ENCODE assay signal across 7 cellular contexts in the genomic region with DNA sequence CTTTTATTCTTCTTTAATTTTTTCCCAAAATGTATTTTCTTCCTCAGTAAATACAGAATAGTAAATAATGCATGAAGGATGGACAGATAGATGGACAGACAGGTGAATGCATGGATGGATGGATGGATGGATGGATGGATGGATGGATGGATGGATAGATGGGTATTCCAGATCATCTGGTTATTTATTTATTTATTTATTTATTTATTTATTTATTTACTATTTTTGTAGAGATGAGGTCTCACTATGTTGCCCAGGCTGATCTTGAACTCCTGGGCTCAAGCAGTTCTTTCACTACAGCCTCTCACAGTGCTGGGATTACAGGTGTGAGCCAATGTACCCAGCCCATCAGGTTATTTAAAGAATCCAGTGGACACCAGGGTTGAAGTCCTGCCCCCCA. TPM values are rescaled to one million over a fixed set of nuclear protein-coding genes. Genes with fewer than 3 reads are reported as not detected.
"Had no signal": no experiment of that assay in that cellular context is flagged by ENCODE, and none has a peak within 500 bp of the region (broad histone marks: within the 10 kb centered on the region; RNA-seq: fewer than 3 reads in every experiment).

No MANE protein-coding gene starts in this region.

RNA-seq across cellular contexts. Expression of gene CNGB1, which starts 53.0 kb away (rescaled TPM):
- total RNA-seq: OCI-LY7, Right ventricle myocardium inferior, Right ventricle myocardium superior, RPMI7951, SJCRH30, SK-MEL-5, T-cell had no signal
